ENCODE assay signal across 10 cellular contexts in genomic region chr19:11345122-11345752, GRCh38. TPM values are rescaled to one million over a fixed set of nuclear protein-coding genes. Genes with fewer than 3 reads are reported as not detected.
DNase-seq lines count a peak whose midpoint lies in the region; ATAC-seq and TF ChIP-seq lines count a peak whose summit lies in the region.
"Had no signal": no experiment of that assay in that cellular context is flagged by ENCODE, and none has a peak within 500 bp of the region (broad histone marks: within the 10 kb centered on the region; RNA-seq: fewer than 3 reads in every experiment).

No MANE protein-coding gene starts in this region.

- H3K9me3 Mint-ChIP-seq in CD14-positive monocyte (peaks cover 9 to 12% (median 10%) of the 10 kb centered on the region in 7 donors), natural killer cell (no peaks in the 10 kb centered on the region)

- H3K27me3 Mint-ChIP-seq in CD14-positive monocyte (ENCODE audit: low read depth in 3 of 3) (peaks cover 0 to 2% (median 0%) of the 10 kb centered on the region in 3 donors), natural killer cell (ENCODE audit: low read depth in 2 of 2) (no peaks in the 10 kb centered on the region)

- H3K36me3 Mint-ChIP-seq in CD14-positive monocyte (peaks cover 17 to 36% of the 10 kb centered on the region in 2 donors), natural killer cell (no peaks in the 10 kb centered on the region)

- no peak for DNase-seq in CD14-positive monocyte (ENCODE audit: low spot score)
- no peak for DNase-seq in Jurkat, Clone E6-1 (ENCODE audit: low read depth, low spot score)
- no peak for DNase-seq in cardiac fibroblast (ENCODE audit: low read depth in 2 of 2)
- DNase-seq in natural killer cell: no peak
- DNase-seq in NCI-H748 treated with DMSO at 0.1 percent for 48 hours (lab: John Stamatoyannopoulos, UW): no peak
- no peak for DNase-seq in occipital lobe (lab: John Stamatoyannopoulos, UW)
- DNase-seq in HuH-7 (ENCODE audit: low spot score): no peak
- DNase-seq: stimulated activated CD4-positive, alpha-beta T cell treated with anti-CD3 and anti-CD28 coated beads, Interleukin-2, amount 100 ng/mL, for 48 hours had no signal

- H3K4me3 Mint-ChIP-seq in CD14-positive monocyte (peak overlapping the region; percentile 92 to 95), natural killer cell (peak overlapping the region; percentile 99)

- intact Hi-C loops in CD14-positive monocyte (cut with micrococcal nuclease): loop anchor here in 1 of 2 donors (2.0 kb wide), 1 partner anchor 50 kb away; no protein-coding TSS in a partner anchor
- intact Hi-C loops in natural killer cell (cut with micrococcal nuclease): no loop called here

- no peak for TF ChIP-seq CTCF in CD14-positive monocyte (IDR thresholded peaks at IDR 0.05)
- TF ChIP-seq CTCF in cardiac fibroblast (IDR thresholded peaks at IDR 0.05; ENCODE audit: low read depth, low read length): no peak
- TF ChIP-seq CTCF in natural killer cell (IDR thresholded peaks at IDR 0.05): no peak

- peak overlapping the region; percentile 87 for H3K4me3 ChIP-seq in Jurkat, Clone E6-1 (ENCODE audit: low read length)
- H3K4me3 ChIP-seq in cardiac fibroblast (replicated peaks in 1 of 2; ENCODE audit: low read depth in 2 of 2, low read length in 2 of 2): peak overlapping the region; percentile 73 to 78

- H3K4me1 Mint-ChIP-seq in CD14-positive monocyte (peaks cover 38% of the 10 kb centered on the region), natural killer cell (peaks cover 18 to 32% of the 10 kb centered on the region in 2 donors)

- no peak for ATAC-seq in natural killer cell
- ATAC-seq in HG02884 (IDR thresholded peaks at IDR 0.05; ENCODE audit: unreplicated experiment): no peak

- H3K27ac Mint-ChIP-seq in CD14-positive monocyte (peak overlapping the region; percentile 97 to 99 (median 98)), natural killer cell (peak overlapping the region; percentile 98)

RNA-seq across cellular contexts. Expression of gene TMEM205, which starts 0.8 kb away (rescaled TPM):
- 100 to 1,000 TPM; 252 to 335 TPM for polyA plus RNA-seq in CD14-positive monocyte
- polyA plus RNA-seq in Jurkat, Clone E6-1 (2012; ENCODE audit: insufficient read depth, insufficient read length): 90.2 TPM
- total RNA-seq in natural killer cell: 10 to 100 TPM; 25.0 to 29.9 (median 29.5) TPM
- 28.7 TPM for total RNA-seq in occipital lobe

RNA-seq across cellular contexts. Expression of gene CCDC159, which starts 1.1 kb away (rescaled TPM):
- 10 to 100 TPM; 37.1 to 38.3 TPM for polyA plus RNA-seq in CD14-positive monocyte
- polyA plus RNA-seq in Jurkat, Clone E6-1 (2012; ENCODE audit: insufficient read depth, insufficient read length): 30.7 TPM
- total RNA-seq in natural killer cell (10 to 100 TPM; 86.9 to 94.9 (median 91.8) TPM), occipital lobe (2.3 TPM)
- total RNA-seq: HT1080 had no signal

RNA-seq across cellular contexts. Expression of gene RAB3D, which starts 5.8 kb away (rescaled TPM):
- polyA plus RNA-seq in CD14-positive monocyte: 10 to 100 TPM; 52.9 to 60.8 TPM
- polyA plus RNA-seq in Jurkat, Clone E6-1 (2012; ENCODE audit: insufficient read depth, insufficient read length): 1.3 TPM
- total RNA-seq in natural killer cell (10 to 100 TPM; 14.3 to 20.0 (median 15.7) TPM), occipital lobe (24.0 TPM)
- total RNA-seq: HT1080 had no signal

RNA-seq across cellular contexts. Expression of gene PLPPR2, which starts 10.0 kb away (rescaled TPM):
- polyA plus RNA-seq in CD14-positive monocyte: 10 to 100 TPM; 35.0 to 45.5 TPM
- 11.4 TPM for polyA plus RNA-seq in Jurkat, Clone E6-1 (2012; ENCODE audit: insufficient read depth, insufficient read length)
- total RNA-seq in natural killer cell (10 to 100 TPM; 13.3 to 21.1 (median 16.1) TPM), occipital lobe (28.2 TPM)

RNA-seq across cellular contexts. Expression of gene SWSAP1, which starts 29.2 kb away (rescaled TPM):
- 10 to 100 TPM in 1 of 2 donors, 1 to 10 TPM in 1; 8.7 to 11.5 TPM for polyA plus RNA-seq in CD14-positive monocyte
- 3.2 TPM for polyA plus RNA-seq in Jurkat, Clone E6-1 (2012; ENCODE audit: insufficient read depth, insufficient read length)
- total RNA-seq in natural killer cell (1 to 10 TPM; 2.1 to 2.9 (median 2.8) TPM), occipital lobe (1.6 TPM)

Comparison
In these comparisons a context has a peak if more than half of its experiments do, and no peak if none do; other contexts are left out.
1. RNA of gene CCDC159, which starts 1.1 kb away (total RNA-seq): 86.9 to 94.9 TPM in natural killer cell; 2.3 TPM in occipital lobe (single experiment); every median in the first group is over 10 times any median in the second.